In the genomic region with DNA sequence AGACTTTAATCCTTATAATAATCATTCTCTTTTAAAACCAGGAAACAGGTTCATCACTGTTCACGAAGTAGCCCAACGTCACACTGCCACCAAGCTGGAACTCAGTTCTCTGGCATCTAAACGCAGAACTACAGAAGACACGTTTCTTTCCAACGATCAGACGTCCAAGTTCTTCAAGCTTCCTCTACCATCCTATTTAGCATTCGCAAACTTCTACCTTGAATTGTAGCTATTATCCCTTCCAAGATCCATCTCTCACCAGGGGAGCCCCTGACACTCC, we compare ENCODE assay signal across 8 cellular contexts. TPM values are rescaled to one million over a fixed set of nuclear protein-coding genes. Genes with fewer than 3 reads are reported as not detected.
DNase-seq lines count a peak whose midpoint lies in the region; ATAC-seq and TF ChIP-seq lines count a peak whose summit lies in the region.

No MANE protein-coding gene starts in this region.

- H3K27ac Mint-ChIP-seq in brain = peak overlapping the region; percentile 97 to 100 (median 98)

- peaks cover 3% of the 10 kb centered on the region for H3K36me3 Mint-ChIP-seq in brain

- H3K27ac ChIP-seq in PC-3 (ENCODE audit: low read length) (peak overlapping the region; percentile 75), skin epidermis (peak overlapping the region; percentile 84 to 99 (median 94))

- H3K9me3 Mint-ChIP-seq in brain = peaks cover 0 to 3% (median 2%) of the 10 kb centered on the region in 5 experiments

- intact Hi-C loops in PC-3 (cut with micrococcal nuclease) = loop anchor here (1.0 to 10.0 kb wide), 3 partner anchors 14 to 136 kb away; no protein-coding TSS in a partner anchor

- peak overlapping the region; percentile 71 for H3K4me3 ChIP-seq in BJ (ENCODE audit: low read depth, low read length)
- H3K4me3 ChIP-seq in PC-3 (ENCODE audit: low read length) = peak overlapping the region; percentile 80
- peak overlapping the region; percentile 77 for H3K4me3 ChIP-seq in iPS-18c (ENCODE audit: insufficient read depth, low read depth, low read length)
- peak overlapping the region; percentile 49 to 78 (median 64) for H3K4me3 ChIP-seq in skin epidermis

- CTCF ChIA-PET in BJ (lab: Yijun Ruan, JAX) = interaction anchor here (0.8 to 1.9 kb wide), 7 partner anchors 11 to 355 kb away, joined by 3 to 6 read pairs (median 4); no protein-coding TSS in a partner anchor
- CTCF ChIA-PET in PC-3 (lab: Charles Lee) = interaction anchor here (0.7 kb wide), 1 partner anchor 15 kb away, joined by 4 read pairs; no protein-coding TSS in a partner anchor

- H2AFZ ChIP-seq in PC-3 (ENCODE audit: low read length) = peak overlapping the region; percentile 71

- ATAC-seq in GM18867 (IDR thresholded peaks at IDR 0.05; ENCODE audit: unreplicated experiment) (peak; percentile 22), HG03064 (IDR thresholded peaks at IDR 0.05; ENCODE audit: low read depth, unreplicated experiment) (peak; percentile 8), PC-3 (peak; percentile 46)

- POLR2A ChIA-PET in BJ (lab: Charles Lee) (no interaction called here), PC-3 (lab: Charles Lee; ENCODE audit: unreplicated experiment) (interaction anchor here (0.6 to 1.0 kb wide), 2 partner anchors 58 to 384 kb away, joined by 3 to 4 read pairs; a partner anchor contains a TSS)

- peaks cover 68% of the 10 kb centered on the region for H3K4me1 Mint-ChIP-seq in brain

- H3K27me3 ChIP-seq in BJ (ENCODE audit: control insufficient read depth, insufficient read depth, low read length) (no peaks in the 10 kb centered on the region), PC-3 (ENCODE audit: low read length) (no peaks in the 10 kb centered on the region)

- no peak for TF ChIP-seq CTCF in BJ (IDR thresholded peaks at IDR 0.05; ENCODE audit: insufficient read depth, low read depth, low read length)
- TF ChIP-seq CTCF in PC-3 (conservative IDR thresholded peaks at IDR 0.05; ENCODE audit: low read depth, low read length) = no peak
- TF ChIP-seq CTCF in brain (conservative IDR thresholded peaks at IDR 0.05) = no peak

- H3K9me3 ChIP-seq in PC-3 (ENCODE audit: low read length) (no peaks in the 10 kb centered on the region), iPS-18c (ENCODE audit: control insufficient read depth, insufficient read depth, low read length) (no peaks in the 10 kb centered on the region)

- no peak for DNase-seq in BJ (ENCODE audit: low read depth)
- peak; percentile 41 for DNase-seq in PC-3
- no peak for DNase-seq in activated CD4-positive, CD25-positive, alpha-beta regulatory T cell treated with anti-CD3 and anti-CD28 coated beads, Interleukin-2, amount 50 U/mL, for 72 hours

- no peaks in the 10 kb centered on the region for H3F3A ChIP-seq in PC-3 (ENCODE audit: low read length, unreplicated experiment)

- no TSS peak for BruUV-seq in PC-3 (replicated peaks; lab: Mats Ljungman, UMichigan)

- peaks cover 4% of the 10 kb centered on the region for H3K27me3 Mint-ChIP-seq in brain

- H3K4me1 ChIP-seq in PC-3 (ENCODE audit: insufficient read depth, low read length) = peaks cover 14% of the 10 kb centered on the region

- H3K79me2 ChIP-seq in PC-3 (ENCODE audit: low read length) = peaks cover 9% of the 10 kb centered on the region; the same call in 1 of the 2 replicates

- peak overlapping the region; percentile 93 for H3K9ac ChIP-seq in PC-3 (ENCODE audit: low read length)

- H4K20me1 ChIP-seq in PC-3 (ENCODE audit: low read length) = no peaks in the 10 kb centered on the region

- peak overlapping the region; percentile 91 to 99 (median 94) for H3K4me3 Mint-ChIP-seq in brain

- no peaks in the 10 kb centered on the region for H3K9me2 ChIP-seq in PC-3 (replicated peaks; ENCODE audit: low read length)

- peak overlapping the region; percentile 92 for H3K4me2 ChIP-seq in PC-3 (ENCODE audit: low read length)

- H3K36me3 ChIP-seq in BJ (ENCODE audit: control insufficient read depth, insufficient read depth, low read length) (no peaks in the 10 kb centered on the region), PC-3 (ENCODE audit: low read depth, low read length) (no peaks in the 10 kb centered on the region)

RNA-seq across cellular contexts. Expression of a gene that starts 0.6 kb away (rescaled TPM):
- polyA plus RNA-seq in BJ (2011; rRNA removed) (2.4 and 4.2 TPM in 2 replicates), brain (ENCODE audit: insufficient read depth, low read depth, low replicate concordance) (3.0 TPM)
- polyA minus RNA-seq in BJ (2011; rRNA and poly(A)+ RNA removed) = 3.0 and 4.0 TPM in 2 replicates
- 1.3 and 2.0 TPM in 2 replicates for total RNA-seq in PC-3 (2014; rRNA removed)

RNA-seq across cellular contexts. Expression of a gene that starts 27.2 kb away (rescaled TPM):
- 3,965 and 5,431 TPM in 2 replicates for polyA plus RNA-seq in BJ (2011; rRNA removed)
- polyA minus RNA-seq in BJ (2011; rRNA and poly(A)+ RNA removed) = 2,786 and 3,002 TPM in 2 replicates
- total RNA-seq in PC-3 (2014; rRNA removed) = 469 and 506 TPM in 2 replicates
- polyA plus RNA-seq in brain (ENCODE audit: insufficient read depth, low read depth, low replicate concordance) = 290 TPM

Comparison
In these comparisons a context has a peak if more than half of its experiments do, and no peak if none do; other contexts are left out.
1. RNA of a gene that starts 27.2 kb away (polyA plus RNA-seq): 3,965 to 5,431 TPM in BJ; 290 TPM in brain (single experiment); every median in the first group is over 10 times any median in the second.
2. Peak in every context shown above with its lines, with median percentiles within 50 percentile points of each other: H3K4me3 ChIP-seq and ATAC-seq.